28 cellular contexts compared by ENCODE assay signal in the genomic region with DNA sequence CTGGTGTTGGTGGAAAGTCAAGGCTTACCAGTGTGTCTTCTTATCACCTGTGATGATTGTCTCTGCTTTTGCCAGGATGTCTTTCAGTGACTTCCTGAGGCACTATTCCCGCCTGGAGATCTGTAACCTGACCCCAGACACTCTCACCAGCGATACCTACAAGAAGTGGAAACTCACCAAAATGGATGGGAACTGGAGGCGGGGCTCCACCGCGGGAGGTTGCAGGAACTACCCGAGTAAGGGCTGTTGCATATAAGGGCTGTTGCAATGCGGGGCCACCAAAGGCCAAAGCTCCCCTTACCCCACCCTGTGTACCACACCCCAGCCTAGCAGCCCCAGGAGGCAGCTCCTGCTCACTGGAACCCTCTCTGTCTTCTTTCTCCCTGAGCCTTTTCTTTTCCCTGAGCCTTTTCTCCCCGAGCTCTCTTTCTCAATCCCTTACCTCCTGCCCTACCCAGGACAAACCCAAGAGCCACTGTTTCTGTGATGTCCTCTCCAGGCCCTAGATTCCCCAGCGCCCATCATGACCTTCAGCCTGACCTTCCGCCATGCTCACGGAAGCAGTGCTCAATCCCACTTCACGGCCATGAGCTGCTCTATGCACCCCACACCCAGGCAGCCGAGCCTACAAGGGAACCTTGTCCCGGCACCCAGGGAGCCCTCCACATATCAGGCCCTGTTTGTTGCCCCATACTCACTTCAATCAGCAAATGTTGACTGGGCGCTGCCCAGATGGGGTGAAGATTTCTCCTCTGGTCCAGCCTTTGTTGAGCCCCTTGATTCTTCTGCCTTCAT. TPM values are rescaled to one million over a fixed set of nuclear protein-coding genes. Genes with fewer than 3 reads are reported as not detected.
DNase-seq lines count a peak whose midpoint lies in the region; TF ChIP-seq lines count a peak whose summit lies in the region.
"Had no signal": no experiment of that assay in that cellular context is flagged by ENCODE, and none has a peak within 500 bp of the region (broad histone marks: within the 10 kb centered on the region; RNA-seq: fewer than 3 reads in every experiment).

No MANE protein-coding gene starts in this region.

- H3K36me3 ChIP-seq in endodermal cell (ENCODE audit: control insufficient read depth, insufficient read depth, low read length) (peaks cover 70% of the 10 kb centered on the region), osteoblast (ENCODE audit: insufficient read depth, low read length) (peaks cover 90% of the 10 kb centered on the region)

- TF ChIP-seq CTCF in NB4 (IDR thresholded peaks at IDR 0.05; ENCODE audit: low read depth, low read length) = no peak
- TF ChIP-seq CTCF in endodermal cell (conservative IDR thresholded peaks at IDR 0.05) = no peak
- no peak for TF ChIP-seq CTCF in osteoblast (IDR thresholded peaks at IDR 0.05; ENCODE audit: extremely low read depth, low read depth, low read length)

- H2AFZ ChIP-seq in osteoblast (ENCODE audit: low read length) = no peak overlapping the region

- TF ChIP-seq POLR2A in NB4 (IDR thresholded peaks at IDR 0.05; ENCODE audit: extremely low read depth, insufficient read length) = no peak

- 79 to 85% methylated on average over 7 to 15 of the region's 15 CpGs for WGBS in endodermal cell (ENCODE audit: insufficient coverage in 1 of 2, insufficient read length in 1 of 2), 2 experiments

- peaks cover 12% of the 10 kb centered on the region for H3K4me1 ChIP-seq in endodermal cell (ENCODE audit: control insufficient read depth, insufficient read depth, low read length)
- peaks cover 12% of the 10 kb centered on the region for H3K4me1 ChIP-seq in osteoblast (ENCODE audit: insufficient read depth, low read length)
- H3K4me1 ChIP-seq: Caco-2 had no signal

- H3K4me3 ChIP-seq in NB4 (ENCODE audit: low read depth, low read length) (no peak overlapping the region), endodermal cell (ENCODE audit: low read length) (no peak overlapping the region), osteoblast (ENCODE audit: insufficient read depth, low read length) (no peak overlapping the region)
- H3K4me3 ChIP-seq: A549, esophagus muscularis mucosa, gastrocnemius medialis, lower lobe of right lung, MG63 had no signal

- peaks cover 79% of the 10 kb centered on the region for H3K36me3 Mint-ChIP-seq in activated T-cell treated with anti-CD3 and anti-CD28 coated beads, Interleukin-2, amount 50 U/mL, for 24 hours (ENCODE audit: low read depth)
- H3K36me3 Mint-ChIP-seq in endodermal cell (ENCODE audit: low read depth) = peaks cover 30% of the 10 kb centered on the region

- peaks cover 7% of the 10 kb centered on the region for H3K27me3 ChIP-seq in endodermal cell (ENCODE audit: control insufficient read depth, insufficient read depth, low read length, poor library complexity, severe bottlenecking)
- H3K27me3 ChIP-seq in osteoblast (ENCODE audit: insufficient read depth, low read length) = no peaks in the 10 kb centered on the region
- H3K27me3 ChIP-seq: esophagus muscularis mucosa, gastrocnemius medialis, MG63 had no signal

- H3K9ac ChIP-seq in endodermal cell (ENCODE audit: extremely low read depth, low read length, poor library complexity, severe bottlenecking) = no peak overlapping the region

- peaks cover 13% of the 10 kb centered on the region for H3K4me1 Mint-ChIP-seq in activated T-cell treated with anti-CD3 and anti-CD28 coated beads, Interleukin-2, amount 50 U/mL, for 24 hours (ENCODE audit: low read depth)
- peaks cover 14% of the 10 kb centered on the region for H3K4me1 Mint-ChIP-seq in endodermal cell

- H3K9me3 ChIP-seq in endodermal cell (ENCODE audit: control insufficient read depth, low read length) (no peaks in the 10 kb centered on the region), osteoblast (ENCODE audit: low read depth, low read length) (no peaks in the 10 kb centered on the region)
- H3K9me3 ChIP-seq: A549, Caco-2, esophagus muscularis mucosa, gastrocnemius medialis, lower lobe of right lung, MG63 had no signal

- H3K4me2 ChIP-seq in osteoblast (ENCODE audit: insufficient read depth, low read length) = no peak overlapping the region
- H3K4me2 ChIP-seq: A549 had no signal

- no peak for DNase-seq in activated T-cell treated with anti-CD3 and anti-CD28 coated beads, Interleukin-2, amount 50 U/mL, for 24 hours
- DNase-seq in activated T-cell treated with anti-CD3 and anti-CD28 coated beads for 4 hours (no peak), NB4 (ENCODE audit: low read depth) (peak; percentile 24), endodermal cell (peak; percentile 88), osteoblast (ENCODE audit: insufficient read length, low spot score, missing footprints) (peak; percentile 77), GF-D8 (lab: John Stamatoyannopoulos, UW) (no peak), cortex of kidney (lab: John Stamatoyannopoulos, UW) (no peak), DMS53 treated with DMSO at 0.1 percent for 48 hours (lab: John Stamatoyannopoulos, UW; ENCODE audit: unreplicated experiment) (no peak)
- DNase-seq: activated CD8-positive, alpha-beta T cell treated with anti-CD3 and anti-CD28 coated beads, Interleukin-2, amount 10 ng/mL, durations not matched to agents 7 days and 5 days; activated naive CD4-positive, alpha-beta T cell treated with anti-CD3 and anti-CD28 coated beads for 36 hours; activated T-cell treated with anti-CD3 and anti-CD28 coated beads, Interleukin-2, amount 50 U/mL, for 4 hours; Caco-2; cerebellar nuclear complex; effector CD4-positive, alpha-beta T cell; gastrocnemius medialis; hippocampal formation; lower lobe of right lung; MG63; NCI-H1417 treated with DMSO at 0.1 percent for 48 hours; occipital lobe; Right ventricle myocardium superior; SW 1271; trophoblast cell had no signal

- H3K79me2 ChIP-seq in osteoblast (ENCODE audit: insufficient read depth, low read length) = peaks cover 19% of the 10 kb centered on the region

- H3K27ac ChIP-seq in endodermal cell (ENCODE audit: low read depth, low read length) = no peak overlapping the region
- no peak overlapping the region for H3K27ac ChIP-seq in osteoblast (ENCODE audit: low read depth, low read length)
- H3K27ac ChIP-seq: A549, esophagus muscularis mucosa, gastrocnemius medialis, HL-60, lower lobe of right lung had no signal

- no peaks in the 10 kb centered on the region for H3K9me3 Mint-ChIP-seq in activated T-cell treated with anti-CD3 and anti-CD28 coated beads, Interleukin-2, amount 50 U/mL, for 24 hours
- no peaks in the 10 kb centered on the region for H3K9me3 Mint-ChIP-seq in endodermal cell
- H3K9me3 Mint-ChIP-seq: activated naive CD4-positive, alpha-beta T cell treated with anti-CD3 and anti-CD28 coated beads for 36 hours; activated T-cell treated with anti-CD3 and anti-CD28 coated beads, Interleukin-2, amount 50 U/mL, for 4 hours had no signal

- H3K27me3 Mint-ChIP-seq in activated T-cell treated with anti-CD3 and anti-CD28 coated beads, Interleukin-2, amount 50 U/mL, for 24 hours = no peaks in the 10 kb centered on the region
- H3K27me3 Mint-ChIP-seq in endodermal cell (ENCODE audit: insufficient read depth) = peaks cover 9% of the 10 kb centered on the region
- H3K27me3 Mint-ChIP-seq: B cell had no signal

- H4K20me1 ChIP-seq in osteoblast (ENCODE audit: insufficient read depth, low read length) = peaks cover 5% of the 10 kb centered on the region

- H3K27ac Mint-ChIP-seq in activated T-cell treated with anti-CD3 and anti-CD28 coated beads, Interleukin-2, amount 50 U/mL, for 24 hours = peak overlapping the region; percentile 33
- H3K27ac Mint-ChIP-seq in endodermal cell = no peak overlapping the region
- H3K27ac Mint-ChIP-seq: activated CD8-positive, alpha-beta T cell treated with anti-CD3 and anti-CD28 coated beads, Interleukin-2, amount 10 ng/mL, durations not matched to agents 7 days and 5 days; activated naive CD4-positive, alpha-beta T cell treated with anti-CD3 and anti-CD28 coated beads for 36 hours; B cell had no signal

- no peak overlapping the region for H3K4me3 Mint-ChIP-seq in activated T-cell treated with anti-CD3 and anti-CD28 coated beads, Interleukin-2, amount 50 U/mL, for 24 hours
- H3K4me3 Mint-ChIP-seq in endodermal cell = no peak overlapping the region
- H3K4me3 Mint-ChIP-seq: activated CD8-positive, alpha-beta T cell treated with anti-CD3 and anti-CD28 coated beads, Interleukin-2, amount 10 ng/mL, durations not matched to agents 7 days and 5 days; activated naive CD4-positive, alpha-beta T cell treated with anti-CD3 and anti-CD28 coated beads for 36 hours; activated T-cell treated with anti-CD3 and anti-CD28 coated beads, Interleukin-2, amount 50 U/mL, for 4 hours; B cell had no signal

RNA-seq across cellular contexts. Expression of a gene that starts 40.6 kb away (rescaled TPM):
- total RNA-seq in endodermal cell (10 to 100 TPM; 49.2 to 49.7 TPM), osteoblast (340 and 341 TPM in 2 replicates)
- polyA plus RNA-seq in endodermal cell (2013, experiment 1 of 2) = 71.5 TPM
- polyA plus RNA-seq in endodermal cell (2013, experiment 2 of 2) = 75.9 TPM
- total RNA-seq: OCI-LY7 had no signal

Comparison
In these comparisons a context has a peak if more than half of its experiments do, and no peak if none do; other contexts are left out.
1. DNase-seq: peak in NB4 (single experiment), endodermal cell (single experiment) and osteoblast (single experiment); none in activated T-cell treated with anti-CD3 and anti-CD28 coated beads, Interleukin-2, amount 50 U/mL, for 24 hours (single experiment), activated T-cell treated with anti-CD3 and anti-CD28 coated beads for 4 hours (single experiment), GF-D8 (single experiment), cortex of kidney (single experiment) and DMS53 treated with DMSO at 0.1 percent for 48 hours (single experiment).